ENCODE assay signal across 1 cellular context in the genomic region with DNA sequence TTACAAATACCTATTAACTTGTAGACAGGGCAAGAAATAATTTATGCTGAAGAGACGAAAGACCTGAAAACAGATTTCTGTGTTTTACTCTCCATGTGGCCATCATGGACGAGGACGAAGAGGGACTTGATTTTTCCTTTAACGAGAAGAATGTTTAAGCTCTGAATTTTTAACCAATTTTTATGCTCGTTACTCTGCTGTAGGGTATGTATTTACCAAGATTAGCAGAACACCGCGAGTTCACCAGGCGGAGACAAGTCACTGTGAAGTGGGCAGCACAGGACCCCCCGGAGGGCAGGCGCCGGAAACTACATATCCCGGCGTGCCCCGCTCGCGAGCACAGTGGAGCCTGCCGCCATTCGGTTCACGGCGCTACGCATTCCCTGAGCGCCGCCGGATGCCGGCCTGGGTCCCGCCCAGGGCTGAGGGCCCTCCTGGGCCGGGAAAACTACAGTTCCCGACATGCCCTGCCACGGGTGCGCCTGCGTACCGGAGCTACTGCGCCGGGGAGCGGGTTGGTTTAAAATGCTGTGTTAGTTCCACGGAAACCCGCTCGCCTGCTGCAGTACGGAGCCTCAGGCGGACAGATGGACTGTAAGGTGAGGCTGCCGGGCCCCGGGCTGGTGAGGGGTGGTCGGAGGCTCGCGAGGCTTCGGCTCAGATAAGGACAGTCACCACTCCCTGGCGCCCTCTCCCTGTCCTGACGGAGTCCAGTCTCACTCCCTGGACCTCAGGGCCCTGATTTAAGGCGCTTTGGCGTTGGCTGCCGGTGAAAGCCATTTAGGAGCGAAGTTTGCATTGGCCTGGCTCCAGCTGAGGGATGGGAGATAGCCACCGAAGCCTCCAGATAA.
A peak's percentile ranks its signal among the peaks of the same experiment; 100 is the strongest.
TF ChIP-seq lines count a peak whose summit lies in the region.

A gene (plus strand): TSS at position 536 of the 851 bp plus-strand sequence. CDS start 52 bp downstream, at position 588.

TF ChIP-seq in K562, 482 proteins besides CTCF, POLR2A, EP300 and RAD21 (continued from another document and continues in another):
- TF ChIP-seq, protein P1, sequence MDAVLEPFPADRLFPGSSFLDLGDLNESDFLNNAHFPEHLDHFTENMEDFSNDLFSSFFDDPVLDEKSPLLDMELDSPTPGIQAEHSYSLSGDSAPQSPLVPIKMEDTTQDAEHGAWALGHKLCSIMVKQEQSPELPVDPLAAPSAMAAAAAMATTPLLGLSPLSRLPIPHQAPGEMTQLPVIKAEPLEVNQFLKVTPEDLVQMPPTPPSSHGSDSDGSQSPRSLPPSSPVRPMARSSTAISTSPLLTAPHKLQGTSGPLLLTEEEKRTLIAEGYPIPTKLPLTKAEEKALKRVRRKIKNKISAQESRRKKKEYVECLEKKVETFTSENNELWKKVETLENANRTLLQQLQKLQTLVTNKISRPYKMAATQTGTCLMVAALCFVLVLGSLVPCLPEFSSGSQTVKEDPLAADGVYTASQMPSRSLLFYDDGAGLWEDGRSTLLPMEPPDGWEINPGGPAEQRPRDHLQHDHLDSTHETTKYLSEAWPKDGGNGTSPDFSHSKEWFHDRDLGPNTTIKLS (IDR thresholded peaks at IDR 0.05; ENCODE audit: borderline replicate concordance, low read depth), result peak; percentile 86
- TF ChIP-seq TEAD1 (CRISPR knock-in tag; IDR thresholded peaks at IDR 0.05) (peak; percentile 39 to 59; a peak in 1 of 4 replicates), NR1H2 (CRISPR knock-in tag; IDR thresholded peaks at IDR 0.05) (no peak), TAF1 (IDR thresholded peaks at IDR 0.05; ENCODE audit: control insufficient read depth, extremely low read depth, insufficient read depth, low read length, severe bottlenecking) (peak; percentile 50), MBD2 (IDR thresholded peaks at IDR 0.05; ENCODE audit: borderline replicate concordance, low read depth) (peak; percentile 73), CCAR2 (IDR thresholded peaks at IDR 0.05; ENCODE audit: low read depth, low read length) (no peak), DIDO1 (tag; IDR thresholded peaks at IDR 0.05; ENCODE audit: low read depth) (no peak), HDAC8 (tag; IDR thresholded peaks at IDR 0.05) (no peak), MYC (IDR thresholded peaks at IDR 0.05; ENCODE audit: low read depth, low read length) (peak; percentile 52), MYC (CRISPR knock-in tag; IDR thresholded peaks at IDR 0.05; ENCODE audit: borderline replicate concordance, low read depth) (no peak), NBN (IDR thresholded peaks at IDR 0.05; ENCODE audit: low read depth) (0 out of 2 replicates have a peak, but pooled peaks have one; percentile 43), CEBPG (CRISPR knock-in tag; IDR thresholded peaks at IDR 0.05) (no peak), CEBPG (tag; conservative IDR thresholded peaks at IDR 0.05 in 1 of 2, IDR thresholded peaks at IDR 0.05 in 1 of 2) (no peak), XRCC5 (IDR thresholded peaks at IDR 0.05; ENCODE audit: low read depth, low read length) (no peak), SIN3B (IDR thresholded peaks at IDR 0.05; ENCODE audit: low read depth) (peak; percentile 55; the same call in 1 of the 2 replicates), MAFK (IDR thresholded peaks at IDR 0.05; ENCODE audit: low read length) (no peak), FOSL1 (tag; conservative IDR thresholded peaks at IDR 0.05) (no peak; the same call in 1 of the 2 replicates), SUPT5H (IDR thresholded peaks at IDR 0.05) (peak; percentile 63), SREBF2 (CRISPR knock-in tag; IDR thresholded peaks at IDR 0.05) (no peak), MTA1 (IDR thresholded peaks at IDR 0.05; ENCODE audit: borderline replicate concordance) (peak; percentile 94), MEIS2 (IDR thresholded peaks at IDR 0.05; ENCODE audit: partially characterized antibody) (peak; percentile 73), NRF1 (conservative IDR thresholded peaks at IDR 0.05 in 1 of 2, IDR thresholded peaks at IDR 0.05 in 1 of 2) (peak; percentile 96 to 97), MAFF (IDR thresholded peaks at IDR 0.05; ENCODE audit: low read length) (no peak), POLR2AphosphoS5 (IDR thresholded peaks at IDR 0.05; ENCODE audit: control insufficient read depth, insufficient read depth, low read depth, low read length) (peak; percentile 59; the same call in 1 of the 2 replicates), PHF21A (IDR thresholded peaks at IDR 0.05; ENCODE audit: borderline replicate concordance, low read depth) (0 out of 2 replicates have a peak, but pooled peaks have one; percentile 15), POU5F1 (IDR thresholded peaks at IDR 0.05; ENCODE audit: borderline replicate concordance, low read depth, low read length, partially characterized antibody) (no peak), BHLHE40 (IDR thresholded peaks at IDR 0.05; ENCODE audit: low read length) (no peak; the same call in 1 of the 2 replicates), CC2D1A (IDR thresholded peaks at IDR 0.05) (peak; percentile 10; the same call in 1 of the 2 replicates), LARP7 (IDR thresholded peaks at IDR 0.05) (no peak), NUFIP1 (IDR thresholded peaks at IDR 0.05; ENCODE audit: partially characterized antibody) (no peak), HMGN3 (IDR thresholded peaks at IDR 0.05; ENCODE audit: borderline replicate concordance, extremely low read depth, insufficient read length, low read depth, low read length) (peak; percentile 43), RUNX1 (IDR thresholded peaks at IDR 0.05; ENCODE audit: low read depth) (no peak), SIX5 (IDR thresholded peaks at IDR 0.05; ENCODE audit: borderline replicate concordance in 1 of 2, insufficient read depth in 1 of 2, low read depth in 1 of 2, low read length in 2 of 2) (peak; percentile 83 to 88), ZNF586 (CRISPR knock-in tag; conservative IDR thresholded peaks at IDR 0.05) (no peak), KDM5B (IDR thresholded peaks at IDR 0.05; ENCODE audit: insufficient replicate concordance, low read depth, low read length) (peak; percentile 61), HDAC6 (IDR thresholded peaks at IDR 0.05; ENCODE audit: low read depth, low read length) (no peak), SAFB2 (IDR thresholded peaks at IDR 0.05; ENCODE audit: borderline replicate concordance, low read depth, low read length, severe bottlenecking) (no peak), PML (IDR thresholded peaks at IDR 0.05; ENCODE audit: low read length) (0 out of 2 replicates have a peak, but pooled peaks have one; percentile 28)
- TF ChIP-seq, protein P2, sequence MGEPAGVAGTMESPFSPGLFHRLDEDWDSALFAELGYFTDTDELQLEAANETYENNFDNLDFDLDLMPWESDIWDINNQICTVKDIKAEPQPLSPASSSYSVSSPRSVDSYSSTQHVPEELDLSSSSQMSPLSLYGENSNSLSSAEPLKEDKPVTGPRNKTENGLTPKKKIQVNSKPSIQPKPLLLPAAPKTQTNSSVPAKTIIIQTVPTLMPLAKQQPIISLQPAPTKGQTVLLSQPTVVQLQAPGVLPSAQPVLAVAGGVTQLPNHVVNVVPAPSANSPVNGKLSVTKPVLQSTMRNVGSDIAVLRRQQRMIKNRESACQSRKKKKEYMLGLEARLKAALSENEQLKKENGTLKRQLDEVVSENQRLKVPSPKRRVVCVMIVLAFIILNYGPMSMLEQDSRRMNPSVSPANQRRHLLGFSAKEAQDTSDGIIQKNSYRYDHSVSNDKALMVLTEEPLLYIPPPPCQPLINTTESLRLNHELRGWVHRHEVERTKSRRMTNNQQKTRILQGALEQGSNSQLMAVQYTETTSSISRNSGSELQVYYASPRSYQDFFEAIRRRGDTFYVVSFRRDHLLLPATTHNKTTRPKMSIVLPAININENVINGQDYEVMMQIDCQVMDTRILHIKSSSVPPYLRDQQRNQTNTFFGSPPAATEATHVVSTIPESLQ (CRISPR knock-in tag; IDR thresholded peaks at IDR 0.05), result 0 out of 2 replicates have a peak, but pooled peaks have one; percentile 17
- TF ChIP-seq, protein P3, sequence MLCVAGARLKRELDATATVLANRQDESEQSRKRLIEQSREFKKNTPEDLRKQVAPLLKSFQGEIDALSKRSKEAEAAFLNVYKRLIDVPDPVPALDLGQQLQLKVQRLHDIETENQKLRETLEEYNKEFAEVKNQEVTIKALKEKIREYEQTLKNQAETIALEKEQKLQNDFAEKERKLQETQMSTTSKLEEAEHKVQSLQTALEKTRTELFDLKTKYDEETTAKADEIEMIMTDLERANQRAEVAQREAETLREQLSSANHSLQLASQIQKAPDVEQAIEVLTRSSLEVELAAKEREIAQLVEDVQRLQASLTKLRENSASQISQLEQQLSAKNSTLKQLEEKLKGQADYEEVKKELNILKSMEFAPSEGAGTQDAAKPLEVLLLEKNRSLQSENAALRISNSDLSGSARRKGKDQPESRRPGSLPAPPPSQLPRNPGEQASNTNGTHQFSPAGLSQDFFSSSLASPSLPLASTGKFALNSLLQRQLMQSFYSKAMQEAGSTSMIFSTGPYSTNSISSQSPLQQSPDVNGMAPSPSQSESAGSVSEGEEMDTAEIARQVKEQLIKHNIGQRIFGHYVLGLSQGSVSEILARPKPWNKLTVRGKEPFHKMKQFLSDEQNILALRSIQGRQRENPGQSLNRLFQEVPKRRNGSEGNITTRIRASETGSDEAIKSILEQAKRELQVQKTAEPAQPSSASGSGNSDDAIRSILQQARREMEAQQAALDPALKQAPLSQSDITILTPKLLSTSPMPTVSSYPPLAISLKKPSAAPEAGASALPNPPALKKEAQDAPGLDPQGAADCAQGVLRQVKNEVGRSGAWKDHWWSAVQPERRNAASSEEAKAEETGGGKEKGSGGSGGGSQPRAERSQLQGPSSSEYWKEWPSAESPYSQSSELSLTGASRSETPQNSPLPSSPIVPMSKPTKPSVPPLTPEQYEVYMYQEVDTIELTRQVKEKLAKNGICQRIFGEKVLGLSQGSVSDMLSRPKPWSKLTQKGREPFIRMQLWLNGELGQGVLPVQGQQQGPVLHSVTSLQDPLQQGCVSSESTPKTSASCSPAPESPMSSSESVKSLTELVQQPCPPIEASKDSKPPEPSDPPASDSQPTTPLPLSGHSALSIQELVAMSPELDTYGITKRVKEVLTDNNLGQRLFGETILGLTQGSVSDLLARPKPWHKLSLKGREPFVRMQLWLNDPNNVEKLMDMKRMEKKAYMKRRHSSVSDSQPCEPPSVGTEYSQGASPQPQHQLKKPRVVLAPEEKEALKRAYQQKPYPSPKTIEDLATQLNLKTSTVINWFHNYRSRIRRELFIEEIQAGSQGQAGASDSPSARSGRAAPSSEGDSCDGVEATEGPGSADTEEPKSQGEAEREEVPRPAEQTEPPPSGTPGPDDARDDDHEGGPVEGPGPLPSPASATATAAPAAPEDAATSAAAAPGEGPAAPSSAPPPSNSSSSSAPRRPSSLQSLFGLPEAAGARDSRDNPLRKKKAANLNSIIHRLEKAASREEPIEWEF (CRISPR knock-in tag; IDR thresholded peaks at IDR 0.05), result no peak
- TF ChIP-seq, protein P4, sequence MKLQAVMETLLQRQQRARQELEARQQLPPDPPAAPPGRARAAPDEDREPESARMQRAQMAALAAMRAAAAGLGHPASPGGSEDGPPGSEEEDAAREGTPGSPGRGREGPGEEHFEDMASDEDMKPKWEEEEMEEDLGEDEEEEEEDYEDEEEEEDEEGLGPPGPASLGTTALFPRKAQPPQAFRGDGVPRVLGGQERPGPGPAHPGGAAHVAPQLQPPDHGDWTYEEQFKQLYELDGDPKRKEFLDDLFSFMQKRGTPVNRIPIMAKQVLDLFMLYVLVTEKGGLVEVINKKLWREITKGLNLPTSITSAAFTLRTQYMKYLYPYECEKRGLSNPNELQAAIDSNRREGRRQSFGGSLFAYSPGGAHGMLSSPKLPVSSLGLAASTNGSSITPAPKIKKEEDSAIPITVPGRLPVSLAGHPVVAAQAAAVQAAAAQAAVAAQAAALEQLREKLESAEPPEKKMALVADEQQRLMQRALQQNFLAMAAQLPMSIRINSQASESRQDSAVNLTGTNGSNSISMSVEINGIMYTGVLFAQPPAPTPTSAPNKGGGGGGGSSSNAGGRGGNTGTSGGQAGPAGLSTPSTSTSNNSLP (IDR thresholded peaks at IDR 0.05; ENCODE audit: borderline replicate concordance, low read depth, low read length), result no peak
- TF ChIP-seq, protein P5, sequence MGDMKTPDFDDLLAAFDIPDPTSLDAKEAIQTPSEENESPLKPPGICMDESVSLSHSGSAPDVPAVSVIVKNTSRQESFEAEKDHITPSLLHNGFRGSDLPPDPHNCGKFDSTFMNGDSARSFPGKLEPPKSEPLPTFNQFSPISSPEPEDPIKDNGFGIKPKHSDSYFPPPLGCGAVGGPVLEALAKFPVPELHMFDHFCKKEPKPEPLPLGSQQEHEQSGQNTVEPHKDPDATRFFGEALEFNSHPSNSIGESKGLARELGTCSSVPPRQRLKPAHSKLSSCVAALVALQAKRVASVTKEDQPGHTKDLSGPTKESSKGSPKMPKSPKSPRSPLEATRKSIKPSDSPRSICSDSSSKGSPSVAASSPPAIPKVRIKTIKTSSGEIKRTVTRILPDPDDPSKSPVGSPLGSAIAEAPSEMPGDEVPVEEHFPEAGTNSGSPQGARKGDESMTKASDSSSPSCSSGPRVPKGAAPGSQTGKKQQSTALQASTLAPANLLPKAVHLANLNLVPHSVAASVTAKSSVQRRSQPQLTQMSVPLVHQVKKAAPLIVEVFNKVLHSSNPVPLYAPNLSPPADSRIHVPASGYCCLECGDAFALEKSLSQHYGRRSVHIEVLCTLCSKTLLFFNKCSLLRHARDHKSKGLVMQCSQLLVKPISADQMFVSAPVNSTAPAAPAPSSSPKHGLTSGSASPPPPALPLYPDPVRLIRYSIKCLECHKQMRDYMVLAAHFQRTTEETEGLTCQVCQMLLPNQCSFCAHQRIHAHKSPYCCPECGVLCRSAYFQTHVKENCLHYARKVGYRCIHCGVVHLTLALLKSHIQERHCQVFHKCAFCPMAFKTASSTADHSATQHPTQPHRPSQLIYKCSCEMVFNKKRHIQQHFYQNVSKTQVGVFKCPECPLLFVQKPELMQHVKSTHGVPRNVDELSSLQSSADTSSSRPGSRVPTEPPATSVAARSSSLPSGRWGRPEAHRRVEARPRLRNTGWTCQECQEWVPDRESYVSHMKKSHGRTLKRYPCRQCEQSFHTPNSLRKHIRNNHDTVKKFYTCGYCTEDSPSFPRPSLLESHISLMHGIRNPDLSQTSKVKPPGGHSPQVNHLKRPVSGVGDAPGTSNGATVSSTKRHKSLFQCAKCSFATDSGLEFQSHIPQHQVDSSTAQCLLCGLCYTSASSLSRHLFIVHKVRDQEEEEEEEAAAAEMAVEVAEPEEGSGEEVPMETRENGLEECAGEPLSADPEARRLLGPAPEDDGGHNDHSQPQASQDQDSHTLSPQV (IDR thresholded peaks at IDR 0.05), result 0 out of 2 replicates have a peak, but pooled peaks have one; percentile 32
- TF ChIP-seq, protein P6, sequence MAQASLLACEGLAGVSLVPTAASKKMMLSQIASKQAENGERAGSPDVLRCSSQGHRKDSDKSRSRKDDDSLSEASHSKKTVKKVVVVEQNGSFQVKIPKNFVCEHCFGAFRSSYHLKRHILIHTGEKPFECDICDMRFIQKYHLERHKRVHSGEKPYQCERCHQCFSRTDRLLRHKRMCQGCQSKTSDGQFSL (CRISPR knock-in tag; IDR thresholded peaks at IDR 0.05), result no peak
- TF ChIP-seq, protein P6 (tag; IDR thresholded peaks at IDR 0.05), result no peak
